13 cellular contexts compared by ENCODE assay signal in genomic region chr2:96526615-96527014, GRCh38. TPM values are rescaled to one million over a fixed set of nuclear protein-coding genes. Genes with fewer than 3 reads are reported as not detected.
A peak's percentile ranks its signal among the peaks of the same experiment; 100 is the strongest.
DNase-seq lines count a peak whose midpoint lies in the region; ATAC-seq lines count a peak whose summit lies in the region.
"Had no signal": no experiment of that assay in that cellular context is flagged by ENCODE, and none has a peak within 500 bp of the region (broad histone marks: within the 10 kb centered on the region; RNA-seq: fewer than 3 reads in every experiment).

No MANE protein-coding gene starts in this region.

- H3K9me3 Mint-ChIP-seq in activated CD4-positive, alpha-beta T cell treated with anti-CD3 and anti-CD28 coated beads, Interleukin-2, amount 10 ng/mL, durations not matched to agents 24 days and 14 days: no peaks in the 10 kb centered on the region
- no peaks in the 10 kb centered on the region for H3K9me3 Mint-ChIP-seq in activated CD4-positive, alpha-beta memory T cell treated with anti-CD3 and anti-CD28 coated beads for 36 hours
- no peaks in the 10 kb centered on the region for H3K9me3 Mint-ChIP-seq in stimulated activated naive B cell treated with anti-CD40 and anti-IgM and Interleukin-4, amounts not matched to agents 10 μg/mL and 1 μg/mL and 100 μg/mL, for 72 hours

- H3K4me1 Mint-ChIP-seq in activated CD4-positive, alpha-beta T cell treated with anti-CD3 and anti-CD28 coated beads, Interleukin-2, amount 10 ng/mL, durations not matched to agents 24 days and 14 days: peaks cover 87% of the 10 kb centered on the region
- H3K4me1 Mint-ChIP-seq in activated CD4-positive, alpha-beta memory T cell treated with anti-CD3 and anti-CD28 coated beads for 36 hours (ENCODE audit: low read depth): peaks cover 93% of the 10 kb centered on the region
- peaks cover 58 to 86% of the 10 kb centered on the region in 2 donors for H3K4me1 Mint-ChIP-seq in stimulated activated naive B cell treated with anti-CD40 and anti-IgM and Interleukin-4, amounts not matched to agents 10 μg/mL and 1 μg/mL and 100 μg/mL, for 72 hours

- peak overlapping the region; percentile 94 for H3K27ac Mint-ChIP-seq in activated CD4-positive, alpha-beta T cell treated with anti-CD3 and anti-CD28 coated beads, Interleukin-2, amount 10 ng/mL, durations not matched to agents 24 days and 14 days
- peak overlapping the region; percentile 98 for H3K27ac Mint-ChIP-seq in activated CD4-positive, alpha-beta memory T cell treated with anti-CD3 and anti-CD28 coated beads for 36 hours
- peak overlapping the region; percentile 94 for H3K27ac Mint-ChIP-seq in stimulated activated naive B cell treated with anti-CD40 and anti-IgM and Interleukin-4, amounts not matched to agents 10 μg/mL and 1 μg/mL and 100 μg/mL, for 72 hours

- POLR2A ChIA-PET in activated CD4-positive, alpha-beta memory T cell treated with anti-CD3 and anti-CD28 coated beads for 36 hours (lab: Charles Lee): interaction anchor here (0.7 to 10.2 kb wide), 5 partner anchors 12 to 183 kb away, joined by 3 to 240 read pairs (median 8); partner anchors contain the start of gene ARID5A

- H3K27me3 ChIP-seq in iPS-18a (ENCODE audit: control insufficient read depth, insufficient read depth, low read length): peaks cover 33% of the 10 kb centered on the region
- H3K27me3 ChIP-seq: ovary had no signal

- CTCF ChIA-PET in activated CD4-positive, alpha-beta memory T cell treated with anti-CD3 and anti-CD28 coated beads for 36 hours (lab: Charles Lee): interaction anchor here (0.7 to 5.5 kb wide), 5 partner anchors 9 to 48 kb away, joined by 3 to 44 read pairs (median 7); partner anchors contain the start of gene ARID5A

- H3K9ac ChIP-seq in iPS-18a (ENCODE audit: low read length): no peak overlapping the region

- no peak overlapping the region for H3K27ac ChIP-seq in iPS-18a (ENCODE audit: low read length)
- H3K27ac ChIP-seq: HL-60 had no signal

- no peak for ATAC-seq in stimulated activated naive B cell treated with anti-CD40 and anti-IgM and Interleukin-4, amounts not matched to agents 10 μg/mL and 1 μg/mL and 100 μg/mL, for 72 hours (replicated peaks)

- H3K27me3 Mint-ChIP-seq in activated CD4-positive, alpha-beta T cell treated with anti-CD3 and anti-CD28 coated beads, Interleukin-2, amount 10 ng/mL, durations not matched to agents 24 days and 14 days: no peaks in the 10 kb centered on the region
- no peaks in the 10 kb centered on the region for H3K27me3 Mint-ChIP-seq in activated CD4-positive, alpha-beta memory T cell treated with anti-CD3 and anti-CD28 coated beads for 36 hours
- peaks cover 3 to 10% of the 10 kb centered on the region in 2 donors for H3K27me3 Mint-ChIP-seq in stimulated activated naive B cell treated with anti-CD40 and anti-IgM and Interleukin-4, amounts not matched to agents 10 μg/mL and 1 μg/mL and 100 μg/mL, for 72 hours

- DNase-seq in activated CD4-positive, alpha-beta T cell treated with anti-CD3 and anti-CD28 coated beads, Interleukin-2, amount 10 ng/mL, durations not matched to agents 24 days and 14 days: no peak
- DNase-seq in activated CD4-positive, alpha-beta T cell treated with anti-CD3 and anti-CD28 coated beads, Interleukin-2, amount 50 U/mL, for 48 hours: no peak
- DNase-seq in activated CD4-positive, alpha-beta memory T cell treated with anti-CD3 and anti-CD28 coated beads for 36 hours: no peak
- DNase-seq in stimulated activated naive B cell treated with anti-CD40 and anti-IgM and Interleukin-4, amounts not matched to agents 10 μg/mL and 1 μg/mL and 100 μg/mL, for 72 hours: no peak
- DNase-seq in NCI-H2107 treated with DMSO at 0.1 percent for 48 hours (lab: John Stamatoyannopoulos, UW; ENCODE audit: unreplicated experiment) (no peak), NCI-H1092 (lab: John Stamatoyannopoulos, UW) (no peak), SK-N-DZ (ENCODE audit: low spot score) (no peak)
- DNase-seq: NCI-H2081 had no signal

- H3K4me3 Mint-ChIP-seq in activated CD4-positive, alpha-beta T cell treated with anti-CD3 and anti-CD28 coated beads, Interleukin-2, amount 10 ng/mL, durations not matched to agents 24 days and 14 days: peak overlapping the region; percentile 81
- peak overlapping the region; percentile 34 for H3K4me3 Mint-ChIP-seq in activated CD4-positive, alpha-beta memory T cell treated with anti-CD3 and anti-CD28 coated beads for 36 hours
- H3K4me3 Mint-ChIP-seq in stimulated activated naive B cell treated with anti-CD40 and anti-IgM and Interleukin-4, amounts not matched to agents 10 μg/mL and 1 μg/mL and 100 μg/mL, for 72 hours: peak overlapping the region; percentile 66 to 80

- H3K4me1 ChIP-seq in iPS-18a (ENCODE audit: control insufficient read depth, low read depth, low read length): peaks cover 7% of the 10 kb centered on the region

- intact Hi-C loops in activated CD4-positive, alpha-beta T cell treated with anti-CD3 and anti-CD28 coated beads, Interleukin-2, amount 10 ng/mL, durations not matched to agents 24 days and 14 days (cut with micrococcal nuclease): loop anchor here (5.0 kb wide), 2 partner anchors 184 to 379 kb away; partner anchors contain the start of gene DUSP2
- intact Hi-C loops in activated CD4-positive, alpha-beta memory T cell treated with anti-CD3 and anti-CD28 coated beads for 36 hours (cut with micrococcal nuclease): no loop called here

- peak overlapping the region; percentile 52 for H3K4me3 ChIP-seq in iPS-18a (ENCODE audit: low read length)

- no peaks in the 10 kb centered on the region for H3K36me3 Mint-ChIP-seq in activated CD4-positive, alpha-beta T cell treated with anti-CD3 and anti-CD28 coated beads, Interleukin-2, amount 10 ng/mL, durations not matched to agents 24 days and 14 days (ENCODE audit: low read depth)
- no peaks in the 10 kb centered on the region for H3K36me3 Mint-ChIP-seq in activated CD4-positive, alpha-beta memory T cell treated with anti-CD3 and anti-CD28 coated beads for 36 hours
- H3K36me3 Mint-ChIP-seq in stimulated activated naive B cell treated with anti-CD40 and anti-IgM and Interleukin-4, amounts not matched to agents 10 μg/mL and 1 μg/mL and 100 μg/mL, for 72 hours: no peaks in the 10 kb centered on the region

- no peaks in the 10 kb centered on the region for H3K9me3 ChIP-seq in iPS-18a (ENCODE audit: control insufficient read depth, low read depth, low read length)
- H3K9me3 ChIP-seq: ovary had no signal

- H3K36me3 ChIP-seq in iPS-18a (ENCODE audit: control insufficient read depth, low read depth, low read length): no peaks in the 10 kb centered on the region
- H3K36me3 ChIP-seq: ovary had no signal

RNA-seq across cellular contexts. Expression of gene ARID5A, which starts 9.9 kb away (rescaled TPM):
- total RNA-seq in activated CD4-positive, alpha-beta T cell treated with anti-CD3 and anti-CD28 coated beads, Interleukin-2, amount 10 ng/mL, durations not matched to agents 24 days and 14 days: 214 and 229 TPM in 2 replicates
- 100 to 1,000 TPM; 260 to 266 TPM for total RNA-seq in activated CD4-positive, alpha-beta memory T cell treated with anti-CD3 and anti-CD28 coated beads for 36 hours
- polyA plus RNA-seq in SK-N-DZ (2014; cell fraction: cytosol; rRNA removed): 3.3 and 4.1 TPM in 2 replicates
- polyA plus RNA-seq in SK-N-DZ (2014; cell fraction: nucleus; rRNA removed): 4.4 and 9.8 TPM in 2 replicates

RNA-seq across cellular contexts. Expression of gene NEURL3, which starts 21.5 kb away (rescaled TPM):
- 1.0 and 1.2 TPM in 2 replicates for total RNA-seq in activated CD4-positive, alpha-beta T cell treated with anti-CD3 and anti-CD28 coated beads, Interleukin-2, amount 10 ng/mL, durations not matched to agents 24 days and 14 days
- total RNA-seq in activated CD4-positive, alpha-beta memory T cell treated with anti-CD3 and anti-CD28 coated beads for 36 hours: 1 to 10 TPM in 1 of 2 experiments, under 1 TPM in 1; 0.87 to 1.1 TPM
- polyA plus RNA-seq in SK-N-DZ (2014; cell fraction: cytosol; rRNA removed): 0.42 TPM in 1 of 2 replicates, not detected in the other
- not detected in 2 replicates for polyA plus RNA-seq in SK-N-DZ (2014; cell fraction: nucleus; rRNA removed)
- total RNA-seq: A673, G401, ovary had no signal
